In genomic region chr20:53915459-53916172, GRCh38 we compare ENCODE assay signal across 8 cellular contexts.
A peak's percentile ranks its signal among the peaks of the same experiment; 100 is the strongest.
DNase-seq lines count a peak whose midpoint lies in the region; ATAC-seq and TF ChIP-seq lines count a peak whose summit lies in the region.

No MANE protein-coding gene starts in this region.

- DNase-seq in NCI-H345 treated with DMSO at 0.1 percent for 48 hours (lab: John Stamatoyannopoulos, UW; ENCODE audit: unreplicated experiment) (peak; percentile 56), cerebellar cortex (ENCODE audit: low spot score) (peak; percentile 83), kidney glomerular epithelial cell (lab: John Stamatoyannopoulos, UW) (peak; percentile 90)
- DNase-seq in stimulated activated CD4-positive, alpha-beta T cell treated with anti-CD3 and anti-CD28 coated beads, Interleukin-15, amount 100 ng/mL, for 24 hours: peak; percentile 97

- ATAC-seq in GM18505 (IDR thresholded peaks at IDR 0.05; ENCODE audit: unreplicated experiment) (peak; percentile 59), HG03108 (IDR thresholded peaks at IDR 0.05; ENCODE audit: unreplicated experiment) (peak; percentile 62)
- ATAC-seq in activated CD4-positive, CD25-positive, alpha-beta regulatory T cell treated with anti-CD3 and anti-CD28 coated beads, Interleukin-2, amount 50 U/mL, for 24 hours: peak; percentile 89 to 93

- no peak for TF ChIP-seq POLR2A in GM18505 (IDR thresholded peaks at IDR 0.05; ENCODE audit: borderline replicate concordance, extremely low read depth, insufficient read depth, insufficient read length)

- peak overlapping the region; percentile 73 for H3K27ac ChIP-seq in 22Rv1

- peak; percentile 91 for TF ChIP-seq CTCF in 22Rv1 (IDR thresholded peaks at IDR 0.05)

Comparison
In these comparisons a context has a peak if more than half of its experiments do, and no peak if none do; other contexts are left out.
1. Peak in every context shown above with its lines: DNase-seq, ATAC-seq and H3K27ac ChIP-seq.